26 cellular contexts compared by ENCODE assay signal in genomic region chr12:126171936-126172559, GRCh38.
"Had no signal": no experiment of that assay in that cellular context is flagged by ENCODE, and none has a peak within 500 bp of the region (broad histone marks: within the 10 kb centered on the region; RNA-seq: fewer than 3 reads in every experiment).

No MANE protein-coding gene starts in this region.

- H3K36me3 ChIP-seq: left lung, lower lobe of right lung, ovary, right atrium auricular region, right lobe of liver, stomach, thyroid gland, transverse colon, upper lobe of left lung had no signal

- H3K4me1 Mint-ChIP-seq: immature natural killer cell; mesothelial cell of epicardium; naive B cell; natural killer cell; stimulated activated naive B cell treated with anti-CD40 and anti-IgM and Interleukin-4, amounts not matched to agents 10 μg/mL and 1 μg/mL and 100 μg/mL, for 72 hours had no signal

- H3K27ac ChIP-seq: left lung, lower lobe of right lung, ovary, right atrium auricular region, right lobe of liver, skin epidermis, stomach, testis, thyroid gland, transverse colon, upper lobe of left lung had no signal

- H3K27me3 ChIP-seq: left lung, ovary, right atrium auricular region, right lobe of liver, stomach, testis, thyroid gland, transverse colon, upper lobe of left lung had no signal

- H3K27me3 Mint-ChIP-seq: naive B cell; stimulated activated naive B cell treated with anti-CD40 and anti-IgM and Interleukin-4, amounts not matched to agents 10 μg/mL and 1 μg/mL and 100 μg/mL, for 72 hours had no signal

- ATAC-seq: left colon; left lung; lower lobe of right lung; natural killer cell; right lobe of liver; stimulated activated naive B cell treated with anti-CD40 and anti-IgM and Interleukin-4, amounts not matched to agents 10 μg/mL and 1 μg/mL and 100 μg/mL, for 72 hours; stimulated activated naive CD8-positive, alpha-beta T cell treated with anti-CD3 and anti-CD28 coated beads, Interleukin-15, Interleukin-2, amounts not matched to agents 100 U/mL and 50 U/mL, for 24 hours had no signal

- H3K36me3 Mint-ChIP-seq: immature natural killer cell; mesothelial cell of epicardium; naive B cell; natural killer cell; stimulated activated naive B cell treated with anti-CD40 and anti-IgM and Interleukin-4, amounts not matched to agents 10 μg/mL and 1 μg/mL and 100 μg/mL, for 72 hours had no signal

- DNase-seq: hypothalamus; immature natural killer cell; kidney; left colon; left lung; lower lobe of right lung; mesendoderm; naive B cell; natural killer cell; ovary; right lobe of liver; stimulated activated CD4-positive, alpha-beta T cell treated with anti-CD3 and anti-CD28 coated beads, Interleukin-12 subunit alpha, Interleukin-12 subunit beta, amount 100 ng/mL, for 4 hours; stimulated activated CD4-positive, alpha-beta T cell treated with anti-CD3 and anti-CD28 coated beads, Interleukin-15, amount 100 ng/mL, for 24 hours; stimulated activated CD4-positive, alpha-beta T cell treated with anti-CD3 and anti-CD28 coated beads, Interleukin-2, amount 100 ng/mL, for 24 hours; stimulated activated CD4-positive, alpha-beta T cell treated with anti-CD3 and anti-CD28 coated beads, Interleukin-4, amount 100 ng/mL, for 1 hour; stimulated activated naive B cell treated with anti-CD40 and anti-IgM and Interleukin-4, amounts not matched to agents 10 μg/mL and 1 μg/mL and 100 μg/mL, for 72 hours; stimulated activated naive CD8-positive, alpha-beta T cell treated with anti-CD3 and anti-CD28 coated beads, Interleukin-15, Interleukin-2, amounts not matched to agents 100 U/mL and 50 U/mL, for 24 hours; stomach; testis; thyroid gland; transverse colon; upper lobe of left lung had no signal

- H3K9me3 ChIP-seq: left lung, lower lobe of right lung, ovary, right lobe of liver, stomach, testis, thyroid gland, transverse colon, upper lobe of left lung had no signal

- H3K9me3 Mint-ChIP-seq: mesothelial cell of epicardium; stimulated activated naive B cell treated with anti-CD40 and anti-IgM and Interleukin-4, amounts not matched to agents 10 μg/mL and 1 μg/mL and 100 μg/mL, for 72 hours had no signal

- H3K4me3 ChIP-seq: left lung, lower lobe of right lung, ovary, right atrium auricular region, right lobe of liver, skin epidermis, stomach, testis, thyroid gland, transverse colon, upper lobe of left lung had no signal

- H3K4me3 Mint-ChIP-seq: immature natural killer cell; mesothelial cell of epicardium; naive B cell; natural killer cell; stimulated activated naive B cell treated with anti-CD40 and anti-IgM and Interleukin-4, amounts not matched to agents 10 μg/mL and 1 μg/mL and 100 μg/mL, for 72 hours had no signal

- H3K4me1 ChIP-seq: left lung, lower lobe of right lung, right atrium auricular region, right lobe of liver, stomach, testis, thyroid gland, transverse colon, upper lobe of left lung had no signal

- H3K27ac Mint-ChIP-seq: immature natural killer cell; mesothelial cell of epicardium; naive B cell; natural killer cell; progenitor cell of endocrine pancreas; stimulated activated naive B cell treated with anti-CD40 and anti-IgM and Interleukin-4, amounts not matched to agents 10 μg/mL and 1 μg/mL and 100 μg/mL, for 72 hours had no signal
